In the genomic region with DNA sequence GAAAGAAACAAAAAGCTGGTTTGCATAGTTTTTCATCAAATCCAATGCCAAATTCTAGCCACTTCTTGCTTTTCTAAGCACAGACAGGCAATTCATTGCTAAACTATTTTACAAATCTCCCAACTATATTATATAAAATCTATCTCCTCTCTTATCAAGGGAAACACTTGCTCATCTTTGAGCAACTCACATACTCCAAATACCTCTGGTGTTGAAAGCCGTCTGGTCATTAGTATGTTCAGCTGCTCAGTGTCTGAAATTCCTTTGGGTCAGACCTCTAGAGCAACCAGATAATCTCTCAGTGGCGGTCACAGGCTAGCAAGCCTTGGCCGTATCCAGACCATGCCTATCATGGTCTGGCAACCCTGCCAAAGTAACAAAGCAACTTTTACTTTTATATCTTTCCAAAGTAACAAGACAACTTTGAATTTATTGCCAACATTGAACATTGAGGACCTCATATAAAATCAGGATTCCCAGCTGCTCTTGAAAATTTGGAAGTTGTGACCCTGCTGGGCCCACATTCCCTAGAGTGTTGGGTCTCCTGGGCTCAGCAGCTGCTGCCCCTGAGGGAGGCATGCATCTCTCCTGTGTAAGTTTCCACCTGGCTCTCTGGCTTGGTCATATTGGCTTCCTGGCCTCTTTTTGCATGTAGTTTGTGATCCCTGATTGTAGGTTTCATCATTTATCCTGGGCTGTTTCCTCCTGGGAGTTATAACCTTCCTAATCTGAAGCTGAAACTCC, we compare ENCODE assay signal across 8 cellular contexts. TPM values are rescaled to one million over a fixed set of nuclear protein-coding genes. Genes with fewer than 3 reads are reported as not detected.
A peak's percentile ranks its signal among the peaks of the same experiment; 100 is the strongest.
DNase-seq lines count a peak whose midpoint lies in the region; ATAC-seq and TF ChIP-seq lines count a peak whose summit lies in the region.
"Had no signal": no experiment of that assay in that cellular context is flagged by ENCODE, and none has a peak within 500 bp of the region (broad histone marks: within the 10 kb centered on the region; RNA-seq: fewer than 3 reads in every experiment).

No MANE protein-coding gene starts in this region.

- intact Hi-C loops in psoas muscle (cut with DNase I), result no loop called here

- ATAC-seq in GM19438 (IDR thresholded peaks at IDR 0.05; ENCODE audit: low read depth, unreplicated experiment) (peak; percentile 11), HG03196 (IDR thresholded peaks at IDR 0.05; ENCODE audit: unreplicated experiment) (peak; percentile 4), psoas muscle (peak; percentile 64 to 94 (median 88))
- ATAC-seq: Panc1 had no signal

- peak overlapping the region; percentile 61 for H3K27ac ChIP-seq in psoas muscle

- H3K9me3 ChIP-seq in psoas muscle, result no peaks in the 10 kb centered on the region

- H3K4me3 ChIP-seq in cardiac fibroblast (replicated peaks in 1 of 2; ENCODE audit: low read depth in 2 of 2, low read length in 2 of 2) (no peak overlapping the region), psoas muscle (no peak overlapping the region)

- peaks cover 10% of the 10 kb centered on the region for H3K4me1 ChIP-seq in psoas muscle

- 25 to 37% (median 37%) methylated on average over 3 of the region's 3 CpGs for WGBS in psoas muscle, 3 donors

- TF ChIP-seq CTCF in cardiac fibroblast (IDR thresholded peaks at IDR 0.05; ENCODE audit: low read depth, low read length), result no peak
- TF ChIP-seq CTCF in psoas muscle (IDR thresholded peaks at IDR 0.05), result no peak

- no peaks in the 10 kb centered on the region for H3K36me3 ChIP-seq in psoas muscle (ENCODE audit: insufficient read depth in 1 of 2, low read depth in 1 of 2)

- no peaks in the 10 kb centered on the region for H3K27me3 ChIP-seq in psoas muscle (ENCODE audit: insufficient read depth in 3 of 3, low read length in 2 of 3)

- DNase-seq in cardiac fibroblast (ENCODE audit: low read depth in 2 of 2) (peak; percentile 81 to 91), psoas muscle (no peak), DMS53 treated with DMSO at 0.1 percent for 48 hours (lab: John Stamatoyannopoulos, UW; ENCODE audit: unreplicated experiment) (no peak), SIG-M5 treated with dmso at 0.1 percent for 504 hours (lab: John Stamatoyannopoulos, UW; ENCODE audit: unreplicated experiment) (no peak)
- no peak for DNase-seq in activated effector memory CD4-positive, alpha-beta T cell treated with Interleukin-2 at 50 U/mL for 16 hours

RNA-seq across cellular contexts. Expression of gene LANCL2, which starts 56.8 kb away (rescaled TPM):
- total RNA-seq in psoas muscle, result 10 to 100 TPM in 2 of 4 donors, 1 to 10 TPM in 2; 6.6 to 16.9 (median 10.6) TPM
- 1 to 10 TPM; 5.4 to 9.6 (median 6.4) TPM for polyA plus RNA-seq in psoas muscle

Comparison
In these comparisons a context has a peak if more than half of its experiments do, and no peak if none do; other contexts are left out.
1. ATAC-seq: peak in every context shown above with its lines; median percentile 88 in psoas muscle; 11 in GM19438; 4 in HG03196.
2. DNase-seq: peak in cardiac fibroblast (2 of 2); none in psoas muscle (0 of 2), DMS53 treated with DMSO at 0.1 percent for 48 hours (single experiment), SIG-M5 treated with dmso at 0.1 percent for 504 hours (single experiment) and activated effector memory CD4-positive, alpha-beta T cell treated with Interleukin-2 at 50 U/mL for 16 hours (single experiment).